1 cellular context compared by ENCODE assay signal in genomic region chr16:89033796-89034572, GRCh38.
A peak's percentile ranks its signal among the peaks of the same experiment; 100 is the strongest.
TF ChIP-seq lines count a peak whose summit lies in the region.

No MANE protein-coding gene starts in this region.

TF ChIP-seq in GM12878, 131 proteins besides CTCF, POLR2A, EP300 and RAD21:
- TF ChIP-seq NR2F1 (conservative IDR thresholded peaks at IDR 0.05) (no peak), BCL3 (IDR thresholded peaks at IDR 0.05; ENCODE audit: borderline replicate concordance, insufficient read depth, low read depth, low read length, poor library complexity, severe bottlenecking) (peak; percentile 47), TCF3 (IDR thresholded peaks at IDR 0.05; ENCODE audit: borderline replicate concordance, insufficient read depth, low read depth, low read length) (0 out of 2 replicates have a peak, but pooled peaks have one; percentile 24), BHLHE40 (IDR thresholded peaks at IDR 0.05; ENCODE audit: borderline replicate concordance in 1 of 2, low read depth in 2 of 2, low read length in 1 of 2) (peak; percentile 18 to 52; a peak in 1 of 4 replicates), MAX (IDR thresholded peaks at IDR 0.05; ENCODE audit: low read depth, low read length) (no peak), STAT3 (IDR thresholded peaks at IDR 0.05; ENCODE audit: low read depth, low read length) (no peak)
